10 cellular contexts compared by ENCODE assay signal in genomic region chr19:23913931-23914330, GRCh38. TPM values are rescaled to one million over a fixed set of nuclear protein-coding genes. Genes with fewer than 3 reads are reported as not detected.
A peak's percentile ranks its signal among the peaks of the same experiment; 100 is the strongest.
DNase-seq lines count a peak whose midpoint lies in the region; ATAC-seq and TF ChIP-seq lines count a peak whose summit lies in the region.
"Had no signal": no experiment of that assay in that cellular context is flagged by ENCODE, and none has a peak within 500 bp of the region (broad histone marks: within the 10 kb centered on the region; RNA-seq: fewer than 3 reads in every experiment).

No MANE protein-coding gene starts in this region.

- no peaks in the 10 kb centered on the region for H3K4me1 ChIP-seq in ascending aorta
- H3K4me1 ChIP-seq in naive thymus-derived CD4-positive, alpha-beta T cell (ENCODE audit: control insufficient read depth in 2 of 2, insufficient read depth in 2 of 2, low read length in 2 of 2), result peaks cover 0 to 3% of the 10 kb centered on the region in 2 donors
- H3K4me1 ChIP-seq: left lung had no signal

- H3K4me3 ChIP-seq in AG10803 (ENCODE audit: low read length) (peak overlapping the region; percentile 85), ascending aorta (peak overlapping the region; percentile 62 to 71)
- peak overlapping the region; percentile 61 for H3K4me3 ChIP-seq in naive thymus-derived CD4-positive, alpha-beta T cell (ENCODE audit: low read length)

- intact Hi-C loops in ascending aorta (cut with DNase I), result no loop called here
- intact Hi-C loops in naive thymus-derived CD4-positive, alpha-beta T cell (cut with micrococcal nuclease), result loop anchor here (1.0 to 10.0 kb wide), 13 partner anchors 115 to 1279 kb away; partner anchors contain the start of genes ZNF254 (in 2 of the 2), ZNF492 (in 1 of the 2), ZNF675 (in 1 of the 2) and ZNF724 (in 1 of the 2)

- peaks cover 2% of the 10 kb centered on the region; the same call in 1 of the 2 replicates for H3K27me3 Mint-ChIP-seq in HFFc6 (ENCODE audit: insufficient read depth)
- no peaks in the 10 kb centered on the region for H3K27me3 Mint-ChIP-seq in naive thymus-derived CD4-positive, alpha-beta T cell

- no peaks in the 10 kb centered on the region for H3K36me3 ChIP-seq in ascending aorta
- no peaks in the 10 kb centered on the region for H3K36me3 ChIP-seq in naive thymus-derived CD4-positive, alpha-beta T cell (ENCODE audit: control insufficient read depth in 2 of 3, insufficient read depth in 3 of 3, low read length in 3 of 3)
- H3K36me3 ChIP-seq: left lung had no signal

- POLR2A ChIA-PET in naive thymus-derived CD4-positive, alpha-beta T cell (lab: Charles Lee), result interaction anchor here (1.0 to 1.2 kb wide), 2 partner anchors 113 to 120 kb away, joined by 7 to 8 read pairs; no protein-coding TSS in a partner anchor

- CTCF ChIA-PET in naive thymus-derived CD4-positive, alpha-beta T cell (lab: Charles Lee), result no interaction called here

- no peaks in the 10 kb centered on the region; the same call in 1 of the 2 replicates for H3K9me3 Mint-ChIP-seq in HFFc6
- peaks cover 0 to 24% (median 0%) of the 10 kb centered on the region in 11 donors for H3K9me3 Mint-ChIP-seq in naive thymus-derived CD4-positive, alpha-beta T cell

- DNase-seq in AG10803 (ENCODE audit: low read depth), result peak; percentile 1
- DNase-seq in HFFc6, result no peak
- no peak for DNase-seq in ascending aorta (ENCODE audit: low spot score in 2 of 2)
- no peak for DNase-seq in naive thymus-derived CD4-positive, alpha-beta T cell
- no peak for DNase-seq in left lobe of liver (ENCODE audit: low spot score)
- DNase-seq in SW480 (ENCODE audit: low spot score), result no peak
- DNase-seq: H7 had no signal

- peak overlapping the region; percentile 97 for H3K4me3 Mint-ChIP-seq in HFFc6
- H3K4me3 Mint-ChIP-seq in naive thymus-derived CD4-positive, alpha-beta T cell, result peak overlapping the region; percentile 67 to 95 (median 93)

- H3K36me3 Mint-ChIP-seq in HFFc6 (ENCODE audit: low read depth), result peaks cover 13% of the 10 kb centered on the region
- H3K36me3 Mint-ChIP-seq in naive thymus-derived CD4-positive, alpha-beta T cell, result peaks cover 0 to 27% (median 0%) of the 10 kb centered on the region in 5 donors

- TF ChIP-seq CTCF in AG10803 (conservative IDR thresholded peaks at IDR 0.05; ENCODE audit: low read length), result no peak
- TF ChIP-seq CTCF in HFFc6 (IDR thresholded peaks at IDR 0.05), result no peak
- TF ChIP-seq CTCF in ascending aorta (IDR thresholded peaks at IDR 0.05), result no peak

- no peak overlapping the region for H3K27ac ChIP-seq in ascending aorta
- H3K27ac ChIP-seq in naive thymus-derived CD4-positive, alpha-beta T cell (ENCODE audit: low read depth, low read length), result no peak overlapping the region

- H3K27ac Mint-ChIP-seq in HFFc6, result no peak overlapping the region
- H3K27ac Mint-ChIP-seq in naive thymus-derived CD4-positive, alpha-beta T cell, result peak overlapping the region in 6 of 9 donors; percentile 48 to 96 (median 79)

- H3K9me3 ChIP-seq in ascending aorta, result no peaks in the 10 kb centered on the region
- no peaks in the 10 kb centered on the region for H3K9me3 ChIP-seq in naive thymus-derived CD4-positive, alpha-beta T cell (ENCODE audit: control insufficient read depth in 2 of 3, low read length in 3 of 3)

- H3K27me3 ChIP-seq in ascending aorta, result no peaks in the 10 kb centered on the region
- H3K27me3 ChIP-seq in naive thymus-derived CD4-positive, alpha-beta T cell (ENCODE audit: control insufficient read depth in 2 of 2, insufficient read depth in 2 of 2, low read length in 2 of 2), result no peaks in the 10 kb centered on the region
- H3K27me3 ChIP-seq: left lung had no signal

- ATAC-seq in naive thymus-derived CD4-positive, alpha-beta T cell, result no peak
- no peak for ATAC-seq in left lobe of liver
- ATAC-seq in GM21526 (IDR thresholded peaks at IDR 0.05; ENCODE audit: low FRiP score, unreplicated experiment), result no peak
- ATAC-seq in HG03469 (IDR thresholded peaks at IDR 0.05; ENCODE audit: unreplicated experiment), result no peak

- H3K4me1 Mint-ChIP-seq in HFFc6 (ENCODE audit: low read depth), result peaks cover 9% of the 10 kb centered on the region
- H3K4me1 Mint-ChIP-seq in naive thymus-derived CD4-positive, alpha-beta T cell, result peaks cover 0 to 30% (median 14%) of the 10 kb centered on the region in 7 donors

RNA-seq across cellular contexts. Expression of gene ZNF726, which starts 0.8 kb away (rescaled TPM):
- total RNA-seq in HFFc6 (2021; fragmentation: NEBNext Ultra II Directional; extraction: Animal tissue kit (Norgen Biotek cat#: 25700)), result 1 to 10 TPM; 1.1 to 4.0 (median 3.2) TPM
- total RNA-seq in ascending aorta, result not detected
- 1 to 10 TPM; 3.3 to 6.8 (median 4.0) TPM for total RNA-seq in naive thymus-derived CD4-positive, alpha-beta T cell
- 1 to 10 TPM; 2.1 to 2.5 TPM for polyA plus RNA-seq in naive thymus-derived CD4-positive, alpha-beta T cell
- 0.63 TPM for total RNA-seq in left lobe of liver
- total RNA-seq: H7 had no signal
